In the genomic region with DNA sequence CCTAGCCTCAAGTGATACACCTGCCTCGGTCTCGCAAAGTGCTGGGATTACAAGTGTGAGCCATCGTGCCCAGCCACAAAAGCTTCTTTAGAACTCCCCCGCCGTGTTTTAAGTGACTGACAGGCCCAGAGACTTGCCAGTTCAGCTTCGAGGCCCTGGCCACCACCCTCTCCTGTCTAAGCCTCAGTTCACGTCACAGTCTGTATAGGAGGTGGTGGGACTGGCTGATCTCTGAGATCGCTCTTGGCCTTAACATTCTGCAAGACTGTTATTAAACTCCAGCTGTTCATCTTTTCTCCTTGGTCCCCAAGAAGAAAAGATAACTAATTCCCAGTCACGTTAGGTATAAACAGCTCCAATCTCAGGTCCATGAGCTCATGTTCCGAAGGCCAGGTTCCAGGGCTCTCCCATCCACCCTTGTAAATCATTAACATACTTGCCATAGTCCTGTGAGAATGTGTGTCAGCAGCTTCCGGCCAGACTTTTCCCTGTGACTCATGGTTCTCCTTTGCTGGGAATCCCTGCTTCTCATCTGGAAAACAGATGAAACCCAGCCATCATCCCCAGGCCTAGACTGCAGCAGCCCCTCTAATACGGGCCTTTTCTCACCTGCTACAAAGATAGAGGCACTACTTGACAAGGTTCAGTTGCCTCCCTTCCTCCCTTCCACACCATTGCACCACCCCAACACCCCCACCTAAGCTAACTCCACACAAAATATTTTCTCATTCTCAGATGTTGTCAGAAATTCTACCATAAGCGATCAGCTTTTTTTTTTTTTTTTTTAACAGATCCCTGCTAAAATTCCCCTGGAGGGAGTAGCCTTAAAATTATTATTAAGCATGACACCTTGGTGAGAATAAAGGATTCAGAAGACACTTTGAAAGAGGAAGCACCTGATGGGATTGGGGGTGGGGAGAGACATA, we compare ENCODE assay signal across 8 cellular contexts. TPM values are rescaled to one million over a fixed set of nuclear protein-coding genes. Genes with fewer than 3 reads are reported as not detected.
DNase-seq lines count a peak whose midpoint lies in the region; ATAC-seq and TF ChIP-seq lines count a peak whose summit lies in the region.

No MANE protein-coding gene starts in this region.

- H3K36me3 ChIP-seq in HEK293 (ENCODE audit: control insufficient read depth in 2 of 2, insufficient read depth in 1 of 2, low read length in 2 of 2) (no peaks in the 10 kb centered on the region), adipocyte (ENCODE audit: control insufficient read depth, insufficient read depth, low read length, severe bottlenecking) (no peaks in the 10 kb centered on the region), hepatocyte (replicated peaks; ENCODE audit: insufficient read depth, low read depth) (no peaks in the 10 kb centered on the region), spleen (no peaks in the 10 kb centered on the region)

- H3K27me3 ChIP-seq in adipocyte (replicated peaks; ENCODE audit: control insufficient read depth, insufficient read depth, low read length) (no peaks in the 10 kb centered on the region), hepatocyte (no peaks in the 10 kb centered on the region), spleen (replicated peaks in 1 of 7) (no peaks in the 10 kb centered on the region)

- CTCF ChIA-PET in HEK293 (lab: Yijun Ruan, JAX) = interaction anchor here (0.6 to 1.4 kb wide), 8 partner anchors 18 to 491 kb away, joined by 3 to 6 read pairs (median 3); no protein-coding TSS in a partner anchor

- no peaks in the 10 kb centered on the region for H4K20me1 ChIP-seq in hepatocyte (ENCODE audit: insufficient read depth, poor library complexity, severe bottlenecking)

- H3K9me2 ChIP-seq in hepatocyte (replicated peaks; ENCODE audit: insufficient read depth) = no peaks in the 10 kb centered on the region

- no peak for ATAC-seq in HG03025 (IDR thresholded peaks at IDR 0.05; ENCODE audit: low FRiP score, unreplicated experiment)

- POLR2A ChIA-PET in HEK293 (lab: Yijun Ruan, JAX) = interaction anchor here (0.6 kb wide), 1 partner anchor 802 kb away, joined by 4 read pairs; no protein-coding TSS in a partner anchor

- no peaks in the 10 kb centered on the region for H3K79me2 ChIP-seq in hepatocyte

- H3K9ac ChIP-seq in adipocyte (ENCODE audit: low read length) = no peak overlapping the region

- H3K4me3 ChIP-seq in HEK293 (ENCODE audit: low read depth, low read length) (no peak overlapping the region), adipocyte (ENCODE audit: low read length) (no peak overlapping the region), hepatocyte (no peak overlapping the region), spleen (no peak overlapping the region)

- H3K4me2 ChIP-seq in hepatocyte = peak overlapping the region; percentile 49

- WGBS in hepatocyte (ENCODE audit: low lambda C conversion rate, missing lambda C conversion rate) = 28% methylated on average over 13 of the region's 13 CpGs
- WGBS in spleen, 5 donors = 71 to 84% (median 79%) methylated on average over 13 of the region's 13 CpGs

- H3K27ac ChIP-seq in HEK293 (ENCODE audit: extremely low read depth, low read depth, low read length) (peak overlapping the region; percentile 11; the same call in 1 of the 2 replicates), hepatocyte (peak overlapping the region; percentile 96), spleen (peak overlapping the region in 7 of 8 donors; percentile 22 to 82 (median 61))

- H3K9me3 ChIP-seq in HEK293 (ENCODE audit: control insufficient read depth, insufficient read depth, low read depth, low read length) = no peaks in the 10 kb centered on the region
- H3K9me3 ChIP-seq in adipocyte (ENCODE audit: control insufficient read depth, low read length) = no peaks in the 10 kb centered on the region
- H3K9me3 ChIP-seq in hepatocyte (ENCODE audit: low read depth) = no peaks in the 10 kb centered on the region
- H3K9me3 ChIP-seq in spleen = no peaks in the 10 kb centered on the region

- peak; percentile 90 for DNase-seq in adipocyte (ENCODE audit: low read depth)
- peak; percentile 94 for DNase-seq in hepatocyte (ENCODE audit: low spot score)
- no peak for DNase-seq in spleen
- DNase-seq in SK-N-DZ (ENCODE audit: low spot score) = no peak
- no peak for DNase-seq in activated gamma-delta T cell (lab: John Stamatoyannopoulos, UW)
- no peak for DNase-seq in NCI-H2107 treated with DMSO at 0.1 percent for 48 hours (lab: John Stamatoyannopoulos, UW; ENCODE audit: unreplicated experiment)

- TF ChIP-seq CTCF in HEK293 (tag by site-specific recombination; IDR thresholded peaks at IDR 0.05) = no peak
- TF ChIP-seq CTCF in hepatocyte (IDR thresholded peaks at IDR 0.05; ENCODE audit: poor library complexity) = no peak
- TF ChIP-seq CTCF in spleen (IDR thresholded peaks at IDR 0.05 in 8 of 11, conservative IDR thresholded peaks at IDR 0.05 in 3 of 11) = no peak

- intact Hi-C loops in spleen (cut with DNase I; ENCODE audit: low total_unique reads) = loop anchor here (10.0 kb wide), 1 partner anchor 82 kb away; a partner anchor contains a TSS

- no peak for TF ChIP-seq POLR2A in spleen (IDR thresholded peaks at IDR 0.05)

- H2AFZ ChIP-seq in hepatocyte = no peak overlapping the region

- H3K4me1 ChIP-seq in HEK293 (ENCODE audit: control insufficient read depth, insufficient read depth, low read length) (no peaks in the 10 kb centered on the region), adipocyte (ENCODE audit: control insufficient read depth, insufficient read depth, low read length) (peaks cover 11% of the 10 kb centered on the region), hepatocyte (ENCODE audit: insufficient read depth) (peaks cover 9% of the 10 kb centered on the region), spleen (peaks cover 0 to 56% (median 18%) of the 10 kb centered on the region in 6 donors)

TF ChIP-seq in HEK293, 187 proteins besides CTCF, POLR2A, EP300 and RAD21:
- TF ChIP-seq ZNF366 (tag by site-specific recombination; conservative IDR thresholded peaks at IDR 0.05) (0 out of 2 replicates have a peak, but pooled peaks have one; percentile 18), ZBTB17 (tag by site-specific recombination; IDR thresholded peaks at IDR 0.05) (peak; percentile 70), ZNF426 (tag by site-specific recombination; IDR thresholded peaks at IDR 0.05) (no peak), PRDM1 (tag by site-specific recombination; IDR thresholded peaks at IDR 0.05) (0 out of 2 replicates have a peak, but pooled peaks have one; percentile 44), SP2 (tag by site-specific recombination; IDR thresholded peaks at IDR 0.05) (peak; percentile 16; the same call in 1 of the 2 replicates), SP7 (tag by site-specific recombination; IDR thresholded peaks at IDR 0.05) (peak; percentile 21; the same call in 1 of the 2 replicates)
- TF ChIP-seq, protein P1, sequence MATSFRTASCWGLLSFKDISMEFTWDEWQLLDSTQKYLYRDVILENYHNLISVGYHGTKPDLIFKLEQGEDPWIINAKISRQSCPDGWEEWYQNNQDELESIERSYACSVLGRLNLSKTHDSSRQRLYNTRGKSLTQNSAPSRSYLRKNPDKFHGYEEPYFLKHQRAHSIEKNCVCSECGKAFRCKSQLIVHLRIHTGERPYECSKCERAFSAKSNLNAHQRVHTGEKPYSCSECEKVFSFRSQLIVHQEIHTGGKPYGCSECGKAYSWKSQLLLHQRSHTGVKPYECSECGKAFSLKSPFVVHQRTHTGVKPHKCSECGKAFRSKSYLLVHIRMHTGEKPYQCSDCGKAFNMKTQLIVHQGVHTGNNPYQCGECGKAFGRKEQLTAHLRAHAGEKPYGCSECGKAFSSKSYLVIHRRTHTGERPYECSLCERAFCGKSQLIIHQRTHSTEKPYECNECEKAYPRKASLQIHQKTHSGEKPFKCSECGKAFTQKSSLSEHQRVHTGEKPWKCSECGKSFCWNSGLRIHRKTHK (tag by site-specific recombination; IDR thresholded peaks at IDR 0.05) = no peak
TF ChIP-seq in HEK293: peak in this region for 5.

RNA-seq across cellular contexts. Expression of a gene that starts 5.6 kb away (rescaled TPM):
- total RNA-seq in hepatocyte (30.9 and 62.9 TPM in 2 replicates), spleen (10 to 100 TPM; 35.5 to 93.1 (median 73.7) TPM)
- polyA plus RNA-seq in hepatocyte (42.0 and 43.6 TPM in 2 replicates), spleen (10 to 100 TPM; 32.6 to 61.5 (median 46.6) TPM)
- polyA plus RNA-seq in SK-N-DZ (2014; cell fraction: cytosol; rRNA removed) = 34.4 and 35.8 TPM in 2 replicates
- polyA plus RNA-seq in SK-N-DZ (2014; cell fraction: nucleus; rRNA removed) = 30.4 and 46.5 TPM in 2 replicates

RNA-seq across cellular contexts. Expression of a gene that starts 38.4 kb away (rescaled TPM):
- total RNA-seq in hepatocyte (14.4 and 14.9 TPM in 2 replicates), spleen (1 to 10 TPM in 1 of 7 donors, under 1 TPM in 1, not detected in 5; 0.79 to 1.4 TPM)
- polyA plus RNA-seq in hepatocyte (41.8 and 71.5 TPM in 2 replicates), spleen (1 to 10 TPM in 2 of 3 donors, under 1 TPM in 1; 0.35 to 2.7 (median 2.4) TPM)
- not detected in 2 replicates for polyA plus RNA-seq in SK-N-DZ (2014; cell fraction: cytosol; rRNA removed)
- not detected in 2 replicates for polyA plus RNA-seq in SK-N-DZ (2014; cell fraction: nucleus; rRNA removed)

Comparison
In these comparisons a context has a peak if more than half of its experiments do, and no peak if none do; other contexts are left out.
1. H3K27ac ChIP-seq: peak in every context shown above with its lines; median percentile 96 in hepatocyte; 61 in spleen; 11 in HEK293.
2. DNase-seq: peak in adipocyte (single experiment) and hepatocyte (single experiment); none in spleen (single experiment), SK-N-DZ (single experiment), activated gamma-delta T cell (single experiment) and NCI-H2107 treated with DMSO at 0.1 percent for 48 hours (single experiment).